Comparison of ENCODE assay signal across 28 cellular contexts in genomic region chr16:82763371-82763770, GRCh38.
"Had no signal": no experiment of that assay in that cellular context is flagged by ENCODE, and none has a peak within 500 bp of the region (broad histone marks: within the 10 kb centered on the region; RNA-seq: fewer than 3 reads in every experiment).

No MANE protein-coding gene starts in this region.

- H3K9me3 Mint-ChIP-seq: immature natural killer cell; nephron; neural crest cell; stimulated activated naive B cell treated with anti-CD40 and anti-IgM and Interleukin-4, amounts not matched to agents 10 μg/mL and 1 μg/mL and 100 μg/mL, for 72 hours; type B pancreatic cell had no signal

- H2AFZ ChIP-seq: parathyroid adenoma had no signal

- H3K4me1 Mint-ChIP-seq: neural crest cell had no signal

- H3K9me3 ChIP-seq: left lung, neutrophil, right atrium auricular region, stomach, suprapubic skin, thoracic aorta, tibial nerve, uterus had no signal

- H3K79me2 ChIP-seq: parathyroid adenoma had no signal

- H3K36me3 ChIP-seq: left lung, neutrophil, right atrium auricular region, stomach, suprapubic skin, thoracic aorta, tibial nerve, uterus had no signal

- H3K9ac ChIP-seq: parathyroid adenoma had no signal

- H3K4me3 ChIP-seq: left lung, lung, right atrium auricular region, skin epidermis, stomach, suprapubic skin, thoracic aorta, tibial nerve, uterus had no signal

- H3K4me1 ChIP-seq: parathyroid adenoma, uterus had no signal

- H3K27ac Mint-ChIP-seq: immature natural killer cell; naive thymus-derived CD8-positive, alpha-beta T cell; nephron; stimulated activated naive B cell treated with anti-CD40 and anti-IgM and Interleukin-4, amounts not matched to agents 10 μg/mL and 1 μg/mL and 100 μg/mL, for 72 hours; type B pancreatic cell had no signal

- H3K27me3 ChIP-seq: left lung, neutrophil, right atrium auricular region, stomach, suprapubic skin, tibial nerve, uterus had no signal

- FAIRE-seq: islet of Langerhans, kidney had no signal

- H3K36me3 Mint-ChIP-seq: immature natural killer cell; naive thymus-derived CD8-positive, alpha-beta T cell; stimulated activated naive B cell treated with anti-CD40 and anti-IgM and Interleukin-4, amounts not matched to agents 10 μg/mL and 1 μg/mL and 100 μg/mL, for 72 hours; type B pancreatic cell had no signal

- H3K4me3 Mint-ChIP-seq: naive thymus-derived CD8-positive, alpha-beta T cell; nephron; neural crest cell; stimulated activated naive B cell treated with anti-CD40 and anti-IgM and Interleukin-4, amounts not matched to agents 10 μg/mL and 1 μg/mL and 100 μg/mL, for 72 hours; type B pancreatic cell had no signal

- ATAC-seq: left colon; left lung; naive thymus-derived CD8-positive, alpha-beta T cell; sciatic nerve; stimulated activated naive B cell treated with anti-CD40 and anti-IgM and Interleukin-4, amounts not matched to agents 10 μg/mL and 1 μg/mL and 100 μg/mL, for 72 hours; stimulated activated naive CD8-positive, alpha-beta T cell treated with anti-CD3 and anti-CD28 coated beads, Interleukin-15, Interleukin-2, amounts not matched to agents 100 U/mL and 50 U/mL, for 24 hours had no signal

- DNase-seq: immature natural killer cell; kidney; left colon; left lung; mesenchymal stem cell; naive thymus-derived CD8-positive, alpha-beta T cell; occipital lobe; stimulated activated CD4-positive, alpha-beta T cell treated with anti-CD3 and anti-CD28 coated beads, Interleukin-12 subunit alpha, Interleukin-12 subunit beta, amount 100 ng/mL, for 4 hours; stimulated activated CD4-positive, alpha-beta T cell treated with anti-CD3 and anti-CD28 coated beads, Interleukin-15, amount 100 ng/mL, for 24 hours; stimulated activated CD4-positive, alpha-beta T cell treated with anti-CD3 and anti-CD28 coated beads, Interleukin-2, amount 100 ng/mL, for 24 hours; stimulated activated CD4-positive, alpha-beta T cell treated with anti-CD3 and anti-CD28 coated beads, Interleukin-4, amount 100 ng/mL, for 1 hour; stimulated activated naive B cell treated with anti-CD40 and anti-IgM and Interleukin-4, amounts not matched to agents 10 μg/mL and 1 μg/mL and 100 μg/mL, for 72 hours; stimulated activated naive CD8-positive, alpha-beta T cell treated with anti-CD3 and anti-CD28 coated beads, Interleukin-15, Interleukin-2, amounts not matched to agents 100 U/mL and 50 U/mL, for 24 hours; stomach; uterus had no signal

- H3K27ac ChIP-seq: left lung, neutrophil, parathyroid adenoma, skin epidermis, stomach, suprapubic skin, tibial nerve, uterus had no signal
